22 cellular contexts compared by ENCODE assay signal in the genomic region with DNA sequence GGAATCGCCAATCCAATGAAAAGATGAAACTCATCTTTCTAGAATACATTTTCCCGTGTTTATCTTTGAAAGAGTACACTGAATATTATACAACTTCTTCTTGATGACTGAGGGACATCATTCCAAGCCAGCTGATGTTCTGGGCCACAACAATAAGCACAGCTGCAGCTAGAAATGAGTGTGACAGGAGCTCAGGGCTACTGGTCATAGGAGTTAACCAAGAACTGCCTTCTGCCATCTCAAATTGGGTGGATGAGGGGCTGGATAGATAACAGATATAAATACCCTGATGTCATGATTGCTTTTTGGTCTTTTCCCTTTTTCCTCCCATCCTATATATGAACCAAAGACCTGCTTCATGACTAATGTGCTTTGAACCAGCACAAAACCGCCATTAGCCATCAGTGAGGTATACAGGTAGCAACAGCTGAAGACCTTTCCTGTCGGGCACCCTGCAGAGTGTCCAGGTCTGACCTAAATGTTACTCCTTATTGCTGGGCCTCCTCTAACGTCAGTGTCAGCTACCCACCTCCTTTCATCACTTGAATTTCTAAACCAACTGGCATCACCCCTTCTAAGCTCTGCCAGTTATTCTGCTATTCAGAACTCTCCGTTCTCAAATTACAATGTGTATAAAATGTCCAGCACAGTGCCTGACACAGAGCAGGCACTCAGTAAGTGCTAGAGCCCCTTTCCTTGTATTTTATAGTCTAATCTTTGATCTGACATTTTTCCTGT.
"Had no signal": no experiment of that assay in that cellular context is flagged by ENCODE, and none has a peak within 500 bp of the region (broad histone marks: within the 10 kb centered on the region; RNA-seq: fewer than 3 reads in every experiment).

No MANE protein-coding gene starts in this region.

- H3K27me3 Mint-ChIP-seq: activated B cell treated with CpG ODN at 0.5 μM for 24 hours; activated CD8-positive, alpha-beta T cell treated with anti-CD3 and anti-CD28 coated beads for 36 hours had no signal

- H3K27ac ChIP-seq: brain microvascular endothelial cell, testis had no signal

- ATAC-seq: activated CD8-positive, alpha-beta T cell treated with anti-CD3 and anti-CD28 coated beads for 36 hours; activated T-cell treated with anti-CD3 and anti-CD28 coated beads, Interleukin-2, amount 50 U/mL, for 4 hours; activated T-helper 17 cell treated with anti-CD3 and anti-CD28 coated beads, Interleukin-2, amount 50 U/mL, for 72 hours; left lobe of liver; natural killer cell treated with Interleukin-12 subunit alpha and Interleukin-12 subunit beta and Interleukin-15 and Interleukin-18, amount 100 ng/mL, for 72 hours had no signal

- H3K4me1 Mint-ChIP-seq: activated B cell treated with CpG ODN at 0.5 μM for 24 hours; activated T-helper 17 cell treated with anti-CD3 and anti-CD28 coated beads, Interleukin-2, amount 50 U/mL, for 72 hours had no signal

- H3K27ac Mint-ChIP-seq: activated B cell treated with CpG ODN at 0.5 μM for 24 hours; activated CD8-positive, alpha-beta T cell treated with anti-CD3 and anti-CD28 coated beads for 36 hours; activated T-helper 17 cell treated with anti-CD3 and anti-CD28 coated beads, Interleukin-2, amount 50 U/mL, for 72 hours; natural killer cell treated with Interleukin-12 subunit alpha and Interleukin-12 subunit beta and Interleukin-15 and Interleukin-18, amount 100 ng/mL, for 72 hours; T-helper 2 cell treated with Interferon-gamma antibody and Interleukin-4, amounts not matched to agents 5 μg/mL and 100 μg/mL, for 36 hours had no signal

- H3K27me3 ChIP-seq: brain microvascular endothelial cell, testis, transverse colon had no signal

- H3K4me3 Mint-ChIP-seq: activated B cell treated with CpG ODN at 0.5 μM for 24 hours; activated CD8-positive, alpha-beta T cell treated with anti-CD3 and anti-CD28 coated beads for 36 hours; activated T-cell treated with anti-CD3 and anti-CD28 coated beads, Interleukin-2, amount 50 U/mL, for 4 hours; activated T-helper 17 cell treated with anti-CD3 and anti-CD28 coated beads, Interleukin-2, amount 50 U/mL, for 72 hours; natural killer cell treated with Interleukin-12 subunit alpha and Interleukin-12 subunit beta and Interleukin-15 and Interleukin-18, amount 100 ng/mL, for 72 hours; T-helper 2 cell treated with Interferon-gamma antibody and Interleukin-4, amounts not matched to agents 5 μg/mL and 100 μg/mL, for 36 hours had no signal

- H3K36me3 ChIP-seq: brain microvascular endothelial cell, transverse colon had no signal

- DNase-seq: activated B cell treated with CpG ODN at 0.5 μM for 24 hours; activated CD4-positive, alpha-beta T cell treated with anti-CD3 and anti-CD28 coated beads, Interleukin-2, amount 50 U/mL, for 1 hour; activated CD8-positive, alpha-beta T cell treated with anti-CD3 and anti-CD28 coated beads for 36 hours; activated gamma-delta T cell treated with Interleukin-2 at 50 U/mL for 16 hours; activated naive CD4-positive, alpha-beta T cell treated with anti-CD3 and anti-CD28 coated beads, Interleukin-2, amount 50 U/mL, for 16 hours; activated T-cell treated with anti-CD3 and anti-CD28 coated beads, Interleukin-2, amount 50 U/mL, for 4 hours; amniotic stem cell; brain microvascular endothelial cell; caudate nucleus; foreskin fibroblast; kidney glomerular epithelial cell; mesendoderm; stimulated activated CD4-positive, alpha-beta T cell treated with anti-CD3 and anti-CD28 coated beads, Interleukin-15, amount 100 ng/mL, for 24 hours; stimulated activated CD4-positive, alpha-beta T cell treated with anti-CD3 and anti-CD28 coated beads, Interleukin-2, amount 100 ng/mL, for 24 hours; stimulated activated naive CD4-positive, alpha-beta T cell treated with Interleukin-2 at 50 U/mL for 16 hours; testis; transverse colon had no signal

- H3K4me3 ChIP-seq: lung, testis, transverse colon had no signal

- H3K9me3 ChIP-seq: testis had no signal

- H3K4me1 ChIP-seq: testis had no signal
